1 cellular context compared by ENCODE assay signal in the genomic region with DNA sequence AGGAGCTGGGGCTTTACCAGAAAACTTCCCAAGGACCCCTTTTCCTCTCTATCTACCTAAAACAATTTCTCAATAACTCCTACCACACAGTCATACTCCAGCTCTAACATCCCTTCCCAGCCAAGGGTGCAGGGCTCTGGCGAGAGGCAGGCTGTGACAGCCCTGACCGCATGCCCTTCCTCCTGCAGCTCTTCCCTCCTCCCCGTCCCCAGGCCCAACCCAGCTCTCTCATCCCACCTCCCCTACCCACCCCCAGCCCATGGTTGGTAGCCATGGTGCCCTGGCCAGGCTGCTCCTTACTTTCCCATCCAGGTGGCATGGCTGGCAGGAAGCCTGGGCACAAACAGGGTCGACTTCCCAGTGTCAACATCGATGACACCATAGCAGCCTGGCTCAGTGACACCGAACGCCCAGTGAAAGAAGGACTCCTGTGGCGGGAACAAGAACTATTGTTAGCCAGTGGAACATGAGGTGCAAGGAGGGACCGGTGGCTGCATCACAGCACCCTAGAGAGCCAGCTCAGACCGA.
TF ChIP-seq lines count a peak whose summit lies in the region.

No MANE protein-coding gene starts in this region.

TF ChIP-seq in H1, 55 proteins besides CTCF, POLR2A, EP300 and RAD21 (continued from another document):
- no peak for TF ChIP-seq NRF1 (IDR thresholded peaks at IDR 0.05; ENCODE audit: low read depth, low read length)
